Comparison of ENCODE assay signal across 8 cellular contexts in genomic region chr1:210726621-210727020, GRCh38.
DNase-seq lines count a peak whose midpoint lies in the region; ATAC-seq and TF ChIP-seq lines count a peak whose summit lies in the region.

No MANE protein-coding gene starts in this region.

- peaks cover 2% of the 10 kb centered on the region for H3K27me3 Mint-ChIP-seq in activated CD8-positive, alpha-beta T cell treated with anti-CD3 and anti-CD28 coated beads for 36 hours

- no peaks in the 10 kb centered on the region for H3K36me3 Mint-ChIP-seq in activated CD8-positive, alpha-beta T cell treated with anti-CD3 and anti-CD28 coated beads for 36 hours (ENCODE audit: low read depth)

- H3K4me1 Mint-ChIP-seq in activated CD8-positive, alpha-beta T cell treated with anti-CD3 and anti-CD28 coated beads for 36 hours (ENCODE audit: low read depth), result no peaks in the 10 kb centered on the region

- CTCF ChIA-PET in activated CD8-positive, alpha-beta T cell treated with anti-CD3 and anti-CD28 coated beads for 36 hours (lab: Charles Lee), result interaction anchor here (1.0 to 1.2 kb wide), 2 partner anchors 226 to 278 kb away, joined by 3 read pairs; no protein-coding TSS in a partner anchor

- H3K4me3 Mint-ChIP-seq in activated CD8-positive, alpha-beta T cell treated with anti-CD3 and anti-CD28 coated beads for 36 hours, result no peak overlapping the region

- TF ChIP-seq CTCF in activated CD8-positive, alpha-beta T cell treated with anti-CD3 and anti-CD28 coated beads for 36 hours (IDR thresholded peaks at IDR 0.05), result no peak

- no peak for ATAC-seq in activated CD8-positive, alpha-beta T cell treated with anti-CD3 and anti-CD28 coated beads for 36 hours
- ATAC-seq in HG02588 (IDR thresholded peaks at IDR 0.05; ENCODE audit: unreplicated experiment) (no peak), HG02870 (IDR thresholded peaks at IDR 0.05; ENCODE audit: unreplicated experiment) (no peak)

- H3K9me3 Mint-ChIP-seq in activated CD8-positive, alpha-beta T cell treated with anti-CD3 and anti-CD28 coated beads for 36 hours, result no peaks in the 10 kb centered on the region

- DNase-seq in CD1c-positive myeloid dendritic cell (ENCODE audit: extremely low spot score) (peak; percentile 25), HUDEP-2 (lab: John Stamatoyannopoulos, UW; ENCODE audit: unreplicated experiment in 76 of 76) (peak in 40 of 76 experiments; percentile 1 to 54 (median 22)), islet precursor cell (peak; percentile 70), inferior parietal cortex (ENCODE audit: extremely low spot score) (no peak), NCI-H2081 (lab: John Stamatoyannopoulos, UW) (no peak)
- DNase-seq in activated CD8-positive, alpha-beta T cell treated with anti-CD3 and anti-CD28 coated beads for 36 hours, result peak; percentile 71

- intact Hi-C loops in activated CD8-positive, alpha-beta T cell treated with anti-CD3 and anti-CD28 coated beads for 36 hours (cut with micrococcal nuclease), result no loop called here

- H3K27ac Mint-ChIP-seq in activated CD8-positive, alpha-beta T cell treated with anti-CD3 and anti-CD28 coated beads for 36 hours, result no peak overlapping the region

- POLR2A ChIA-PET in activated CD8-positive, alpha-beta T cell treated with anti-CD3 and anti-CD28 coated beads for 36 hours (lab: Charles Lee), result no interaction called here

Comparison
In these comparisons a context has a peak if more than half of its experiments do, and no peak if none do; other contexts are left out.
1. DNase-seq: peak in CD1c-positive myeloid dendritic cell (single experiment), HUDEP-2 (40 of 76), activated CD8-positive, alpha-beta T cell treated with anti-CD3 and anti-CD28 coated beads for 36 hours (single experiment) and islet precursor cell (single experiment); none in inferior parietal cortex (single experiment) and NCI-H2081 (0 of 2).